In genomic region chr6:154733610-154734379, GRCh38 we compare ENCODE assay signal across 1 cellular context.
TF ChIP-seq lines count a peak whose summit lies in the region.

No MANE protein-coding gene starts in this region.

TF ChIP-seq in HepG2, 621 proteins besides CTCF, POLR2A, EP300 and RAD21 (continued from another document and continues in another):
- TF ChIP-seq ZFP37 (CRISPR knock-in tag; IDR thresholded peaks at IDR 0.05; ENCODE audit: borderline replicate concordance) (no peak), ZNF256 (CRISPR knock-in tag; conservative IDR thresholded peaks at IDR 0.05) (no peak), CENPT (CRISPR knock-in tag; IDR thresholded peaks at IDR 0.05; ENCODE audit: low read depth) (no peak), GPN1 (CRISPR knock-in tag; IDR thresholded peaks at IDR 0.05; ENCODE audit: borderline replicate concordance) (peak; percentile 85; the same call in 1 of the 2 replicates), ZNF629 (CRISPR knock-in tag; conservative IDR thresholded peaks at IDR 0.05) (no peak), PRDM4 (CRISPR knock-in tag; IDR thresholded peaks at IDR 0.05; ENCODE audit: borderline replicate concordance) (0 out of 2 replicates have a peak, but pooled peaks have one; percentile 75), ZFP36L1 (CRISPR knock-in tag; IDR thresholded peaks at IDR 0.05) (peak; percentile 70), SAP130 (CRISPR knock-in tag; IDR thresholded peaks at IDR 0.05; ENCODE audit: low read depth) (peak; percentile 77), DRAP1 (CRISPR knock-in tag; IDR thresholded peaks at IDR 0.05) (peak; percentile 98), ZNF777 (CRISPR knock-in tag; IDR thresholded peaks at IDR 0.05) (no peak), SP5 (CRISPR knock-in tag; IDR thresholded peaks at IDR 0.05; ENCODE audit: borderline replicate concordance, low read depth) (peak; percentile 70), RNF219 (CRISPR knock-in tag; IDR thresholded peaks at IDR 0.05) (peak; percentile 20; the same call in 1 of the 2 replicates), SMAD1 (CRISPR knock-in tag; IDR thresholded peaks at IDR 0.05; ENCODE audit: borderline replicate concordance, low read depth) (no peak; the same call in 1 of the 2 replicates), PHF21A (CRISPR knock-in tag; IDR thresholded peaks at IDR 0.05) (peak; percentile 59), ZNF784 (CRISPR knock-in tag; IDR thresholded peaks at IDR 0.05; ENCODE audit: borderline replicate concordance) (no peak; the same call in 1 of the 2 replicates), MEIS2 (CRISPR knock-in tag; IDR thresholded peaks at IDR 0.05) (no peak), ZNF260 (CRISPR knock-in tag; IDR thresholded peaks at IDR 0.05; ENCODE audit: borderline replicate concordance, low read depth) (peak; percentile 20; the same call in 1 of the 2 replicates), JUN (CRISPR knock-in tag; IDR thresholded peaks at IDR 0.05) (peak; percentile 55), ARID2 (CRISPR knock-in tag; IDR thresholded peaks at IDR 0.05; ENCODE audit: borderline replicate concordance) (no peak), JUND (CRISPR knock-in tag; IDR thresholded peaks at IDR 0.05) (no peak), GLMP (CRISPR knock-in tag; IDR thresholded peaks at IDR 0.05; ENCODE audit: borderline replicate concordance) (no peak), CSRNP1 (CRISPR knock-in tag; IDR thresholded peaks at IDR 0.05) (peak; percentile 64; the same call in 1 of the 2 replicates), ZNF878 (CRISPR knock-in tag; IDR thresholded peaks at IDR 0.05) (no peak; the same call in 1 of the 2 replicates), TSC22D2 (CRISPR knock-in tag; IDR thresholded peaks at IDR 0.05; ENCODE audit: borderline replicate concordance) (no peak), ZFP36L2 (CRISPR knock-in tag; IDR thresholded peaks at IDR 0.05) (no peak), RFXAP (CRISPR knock-in tag; IDR thresholded peaks at IDR 0.05; ENCODE audit: borderline replicate concordance) (no peak), DMTF1 (CRISPR knock-in tag; IDR thresholded peaks at IDR 0.05) (peak; percentile 81; the same call in 1 of the 2 replicates), PBX2 (CRISPR knock-in tag; IDR thresholded peaks at IDR 0.05) (0 out of 2 replicates have a peak, but pooled peaks have one; percentile 44), ZSCAN21 (CRISPR knock-in tag; IDR thresholded peaks at IDR 0.05; ENCODE audit: borderline replicate concordance) (peak; percentile 31), GMEB2 (CRISPR knock-in tag; IDR thresholded peaks at IDR 0.05; ENCODE audit: low read depth) (no peak; the same call in 1 of the 2 replicates)
- TF ChIP-seq, protein P1, sequence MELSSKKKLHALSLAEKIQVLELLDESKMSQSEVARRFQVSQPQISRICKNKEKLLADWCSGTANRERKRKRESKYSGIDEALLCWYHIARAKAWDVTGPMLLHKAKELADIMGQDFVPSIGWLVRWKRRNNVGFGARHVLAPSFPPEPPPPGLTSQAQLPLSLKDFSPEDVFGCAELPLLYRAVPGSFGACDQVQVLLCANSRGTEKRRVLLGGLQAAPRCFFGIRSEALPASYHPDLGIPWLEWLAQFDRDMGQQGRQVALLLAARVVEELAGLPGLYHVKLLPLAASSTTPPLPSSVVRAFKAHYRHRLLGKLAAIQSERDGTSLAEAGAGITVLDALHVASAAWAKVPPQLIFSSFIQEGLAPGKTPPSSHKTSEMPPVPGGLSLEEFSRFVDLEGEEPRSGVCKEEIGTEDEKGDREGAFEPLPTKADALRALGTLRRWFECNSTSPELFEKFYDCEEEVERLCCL (CRISPR knock-in tag; IDR thresholded peaks at IDR 0.05; ENCODE audit: borderline replicate concordance), result 0 out of 2 replicates have a peak, but pooled peaks have one; percentile 65
- TF ChIP-seq, protein P2, sequence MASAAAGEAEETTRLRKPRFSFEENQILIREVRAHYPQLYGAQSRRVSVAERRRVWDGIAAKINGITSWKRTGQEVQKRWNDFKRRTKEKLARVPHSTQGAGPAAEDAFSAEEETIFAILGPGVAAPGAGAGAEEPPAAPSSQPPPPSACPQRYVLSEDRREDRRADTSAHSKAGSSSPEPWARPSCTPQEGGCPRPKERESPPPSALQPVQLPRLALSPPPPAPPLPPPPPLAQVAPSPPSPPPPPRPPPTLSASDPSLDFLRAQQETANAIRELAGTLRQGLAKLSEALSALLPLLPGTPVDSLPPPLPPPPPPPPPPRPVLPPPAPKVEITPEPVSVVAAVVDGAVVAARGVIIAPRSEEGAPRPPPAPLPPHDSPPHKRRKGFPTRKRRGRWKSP (CRISPR knock-in tag; IDR thresholded peaks at IDR 0.05), result 0 out of 2 replicates have a peak, but pooled peaks have one; percentile 63
- TF ChIP-seq, protein P3, sequence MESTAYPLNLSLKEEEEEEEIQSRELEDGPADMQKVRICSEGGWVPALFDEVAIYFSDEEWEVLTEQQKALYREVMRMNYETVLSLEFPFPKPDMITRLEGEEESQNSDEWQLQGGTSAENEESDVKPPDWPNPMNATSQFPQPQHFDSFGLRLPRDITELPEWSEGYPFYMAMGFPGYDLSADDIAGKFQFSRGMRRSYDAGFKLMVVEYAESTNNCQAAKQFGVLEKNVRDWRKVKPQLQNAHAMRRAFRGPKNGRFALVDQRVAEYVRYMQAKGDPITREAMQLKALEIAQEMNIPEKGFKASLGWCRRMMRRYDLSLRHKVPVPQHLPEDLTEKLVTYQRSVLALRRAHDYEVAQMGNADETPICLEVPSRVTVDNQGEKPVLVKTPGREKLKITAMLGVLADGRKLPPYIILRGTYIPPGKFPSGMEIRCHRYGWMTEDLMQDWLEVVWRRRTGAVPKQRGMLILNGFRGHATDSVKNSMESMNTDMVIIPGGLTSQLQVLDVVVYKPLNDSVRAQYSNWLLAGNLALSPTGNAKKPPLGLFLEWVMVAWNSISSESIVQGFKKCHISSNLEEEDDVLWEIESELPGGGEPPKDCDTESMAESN (CRISPR knock-in tag; conservative IDR thresholded peaks at IDR 0.05), result no peak; the same call in 1 of the 2 replicates
- TF ChIP-seq, protein P4, sequence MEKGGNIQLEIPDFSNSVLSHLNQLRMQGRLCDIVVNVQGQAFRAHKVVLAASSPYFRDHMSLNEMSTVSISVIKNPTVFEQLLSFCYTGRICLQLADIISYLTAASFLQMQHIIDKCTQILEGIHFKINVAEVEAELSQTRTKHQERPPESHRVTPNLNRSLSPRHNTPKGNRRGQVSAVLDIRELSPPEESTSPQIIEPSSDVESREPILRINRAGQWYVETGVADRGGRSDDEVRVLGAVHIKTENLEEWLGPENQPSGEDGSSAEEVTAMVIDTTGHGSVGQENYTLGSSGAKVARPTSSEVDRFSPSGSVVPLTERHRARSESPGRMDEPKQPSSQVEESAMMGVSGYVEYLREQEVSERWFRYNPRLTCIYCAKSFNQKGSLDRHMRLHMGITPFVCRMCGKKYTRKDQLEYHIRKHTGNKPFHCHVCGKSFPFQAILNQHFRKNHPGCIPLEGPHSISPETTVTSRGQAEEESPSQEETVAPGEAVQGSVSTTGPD (CRISPR knock-in tag; IDR thresholded peaks at IDR 0.05), result no peak
